24 cellular contexts compared by ENCODE assay signal in the genomic region with DNA sequence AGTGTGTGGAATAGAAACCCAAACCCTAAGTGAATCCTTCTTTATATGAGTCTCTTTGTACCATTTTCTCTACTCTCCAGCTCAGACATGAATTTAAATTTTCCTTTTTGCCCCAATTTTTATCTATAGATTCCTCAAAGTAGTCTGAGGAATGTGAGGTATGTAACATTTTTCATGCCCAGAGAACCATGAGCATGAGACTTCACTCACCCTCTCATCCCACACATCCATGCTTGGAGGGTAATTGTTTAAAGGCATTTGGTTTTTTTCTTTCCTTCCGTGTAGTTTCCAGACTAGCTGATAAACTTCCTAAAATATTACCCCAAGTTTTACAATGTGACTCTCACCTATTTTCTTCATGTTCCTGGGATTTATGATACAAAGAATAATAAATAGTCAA.
A peak's percentile ranks its signal among the peaks of the same experiment; 100 is the strongest.
DNase-seq lines count a peak whose midpoint lies in the region; ATAC-seq and TF ChIP-seq lines count a peak whose summit lies in the region.
"Had no signal": no experiment of that assay in that cellular context is flagged by ENCODE, and none has a peak within 500 bp of the region (broad histone marks: within the 10 kb centered on the region; RNA-seq: fewer than 3 reads in every experiment).

No MANE protein-coding gene starts in this region.

- no peaks in the 10 kb centered on the region for H3K36me3 Mint-ChIP-seq in stimulated activated effector memory CD8-positive, alpha-beta T cell treated with anti-CD3 and anti-CD28 coated beads, Interleukin-12 subunit alpha, Interleukin-12 subunit beta, amount 100 ng/mL, for 72 hours
- H3K36me3 Mint-ChIP-seq: CD8-positive, alpha-beta memory T cell had no signal

- in situ Hi-C loops in GM23248 (cut with MboI) = no loop called here

- no peak overlapping the region for H3K9ac ChIP-seq in GM23248
- H3K9ac ChIP-seq: KMS-11 had no signal

- no peak overlapping the region for H2AFZ ChIP-seq in GM23248
- H2AFZ ChIP-seq: GM23338 had no signal

- H3K36me3 ChIP-seq in GM23248 (ENCODE audit: low read depth) = no peaks in the 10 kb centered on the region
- H3K36me3 ChIP-seq: HAP-1 had no signal

- H3K4me1 Mint-ChIP-seq in stimulated activated effector memory CD8-positive, alpha-beta T cell treated with anti-CD3 and anti-CD28 coated beads, Interleukin-12 subunit alpha, Interleukin-12 subunit beta, amount 100 ng/mL, for 72 hours = no peaks in the 10 kb centered on the region
- H3K4me1 Mint-ChIP-seq: CD8-positive, alpha-beta memory T cell had no signal

- no peak overlapping the region for H3K4me3 Mint-ChIP-seq in stimulated activated effector memory CD8-positive, alpha-beta T cell treated with anti-CD3 and anti-CD28 coated beads, Interleukin-12 subunit alpha, Interleukin-12 subunit beta, amount 100 ng/mL, for 72 hours
- H3K4me3 Mint-ChIP-seq: CD8-positive, alpha-beta memory T cell; GM23338 had no signal

- no peak for ATAC-seq in stimulated activated effector memory CD8-positive, alpha-beta T cell treated with anti-CD3 and anti-CD28 coated beads, Interleukin-12 subunit alpha, Interleukin-12 subunit beta, amount 100 ng/mL, for 72 hours
- ATAC-seq: GM23338 had no signal

- no peak overlapping the region for H3K4me2 ChIP-seq in GM23248 (ENCODE audit: unreplicated experiment)
- H3K4me2 ChIP-seq: GM23338, KMS-11 had no signal

- H3K9me2 ChIP-seq in GM23248 (ENCODE audit: insufficient read depth) = no peaks in the 10 kb centered on the region

- no peaks in the 10 kb centered on the region for H3F3A ChIP-seq in GM23248 (ENCODE audit: insufficient read depth)

- H3K4me1 ChIP-seq in GM23248 (ENCODE audit: insufficient read depth) = peaks cover 17% of the 10 kb centered on the region; the same call in 1 of the 2 replicates

- no peaks in the 10 kb centered on the region for H3K9me3 ChIP-seq in GM23248 (ENCODE audit: low read depth)
- H3K9me3 ChIP-seq: HAP-1 had no signal

- H3K27me3 ChIP-seq in GM23248 (replicated peaks; ENCODE audit: insufficient read depth) = no peaks in the 10 kb centered on the region

- H3K4me3 ChIP-seq in GM23248 (no peak overlapping the region), foreskin fibroblast (ENCODE audit: low read depth in 1 of 2, low read length in 2 of 2) (no peak overlapping the region)
- H3K4me3 ChIP-seq: GM23338, HAP-1 had no signal

- no peak overlapping the region for H3K27ac ChIP-seq in GM23248
- H3K27ac ChIP-seq: C4-2B, KMS-11, RWPE1 had no signal

- no peak for TF ChIP-seq CTCF in foreskin fibroblast (IDR thresholded peaks at IDR 0.05; ENCODE audit: low read depth, low read length)

- 76 to 78% methylated on average over 1 of the region's 1 CpG for WGBS in GM23248 (ENCODE audit: low coverage in 1 of 2, low lambda C conversion rate in 2 of 2, missing lambda C conversion rate in 2 of 2), 2 experiments

- H4K20me1 ChIP-seq in GM23248 (ENCODE audit: insufficient read depth) = no peaks in the 10 kb centered on the region

- H3K9me3 Mint-ChIP-seq in stimulated activated effector memory CD8-positive, alpha-beta T cell treated with anti-CD3 and anti-CD28 coated beads, Interleukin-12 subunit alpha, Interleukin-12 subunit beta, amount 100 ng/mL, for 72 hours = peaks cover 18% of the 10 kb centered on the region

- H3K27ac Mint-ChIP-seq in stimulated activated effector memory CD8-positive, alpha-beta T cell treated with anti-CD3 and anti-CD28 coated beads, Interleukin-12 subunit alpha, Interleukin-12 subunit beta, amount 100 ng/mL, for 72 hours = no peak overlapping the region
- H3K27ac Mint-ChIP-seq: CD8-positive, alpha-beta memory T cell; GM23338 had no signal

- no peaks in the 10 kb centered on the region for H3K79me2 ChIP-seq in GM23248 (ENCODE audit: insufficient read depth)

- DNase-seq in GM23248 (peak; percentile 8), astrocyte of the hippocampus (ENCODE audit: low read depth, low spot score) (peak; percentile 26), foreskin fibroblast (peak; percentile 6 to 33), renal cortical epithelial cell (ENCODE audit: low read depth) (peak; percentile 19), NCI-H1436 treated with DMSO at 0.1 percent for 48 hours (lab: John Stamatoyannopoulos, UW) (no peak), NOMO-1 treated with dmso at 0.1 percent for 144 hours (lab: John Stamatoyannopoulos, UW; ENCODE audit: unreplicated experiment) (no peak)
- DNase-seq in stimulated activated CD4-positive, alpha-beta T cell treated with anti-CD3 and anti-CD28 coated beads, Interleukin-4, amount 100 ng/mL, for 1 hour = no peak
- no peak for DNase-seq in stimulated activated effector memory CD8-positive, alpha-beta T cell treated with anti-CD3 and anti-CD28 coated beads, Interleukin-12 subunit alpha, Interleukin-12 subunit beta, amount 100 ng/mL, for 72 hours (ENCODE audit: low spot score in 2 of 2)
- DNase-seq: Calu3; CD8-positive, alpha-beta memory T cell; DMS153; GF-D8; NCI-H1092 treated with DMSO at 0.1 percent for 48 hours; NCI-H146; NCI-H2029; NCI-H2227 treated with DMSO at 0.1 percent for 48 hours; NCI-H510A treated with DMSO at 0.1 percent for 48 hours; NCI-H748 treated with DMSO at 0.1 percent for 48 hours; SHP77 treated with DMSO at 0.1 percent for 48 hours had no signal

Comparison
In these comparisons a context has a peak if more than half of its experiments do, and no peak if none do; other contexts are left out.
1. DNase-seq: peak in GM23248 (single experiment), astrocyte of the hippocampus (single experiment), foreskin fibroblast (2 of 2) and renal cortical epithelial cell (single experiment); none in NCI-H1436 treated with DMSO at 0.1 percent for 48 hours (single experiment), stimulated activated CD4-positive, alpha-beta T cell treated with anti-CD3 and anti-CD28 coated beads, Interleukin-4, amount 100 ng/mL, for 1 hour (single experiment), NOMO-1 treated with dmso at 0.1 percent for 144 hours (single experiment) and stimulated activated effector memory CD8-positive, alpha-beta T cell treated with anti-CD3 and anti-CD28 coated beads, Interleukin-12 subunit alpha, Interleukin-12 subunit beta, amount 100 ng/mL, for 72 hours (0 of 2).